Comparison of ENCODE assay signal across 8 cellular contexts in the genomic region with DNA sequence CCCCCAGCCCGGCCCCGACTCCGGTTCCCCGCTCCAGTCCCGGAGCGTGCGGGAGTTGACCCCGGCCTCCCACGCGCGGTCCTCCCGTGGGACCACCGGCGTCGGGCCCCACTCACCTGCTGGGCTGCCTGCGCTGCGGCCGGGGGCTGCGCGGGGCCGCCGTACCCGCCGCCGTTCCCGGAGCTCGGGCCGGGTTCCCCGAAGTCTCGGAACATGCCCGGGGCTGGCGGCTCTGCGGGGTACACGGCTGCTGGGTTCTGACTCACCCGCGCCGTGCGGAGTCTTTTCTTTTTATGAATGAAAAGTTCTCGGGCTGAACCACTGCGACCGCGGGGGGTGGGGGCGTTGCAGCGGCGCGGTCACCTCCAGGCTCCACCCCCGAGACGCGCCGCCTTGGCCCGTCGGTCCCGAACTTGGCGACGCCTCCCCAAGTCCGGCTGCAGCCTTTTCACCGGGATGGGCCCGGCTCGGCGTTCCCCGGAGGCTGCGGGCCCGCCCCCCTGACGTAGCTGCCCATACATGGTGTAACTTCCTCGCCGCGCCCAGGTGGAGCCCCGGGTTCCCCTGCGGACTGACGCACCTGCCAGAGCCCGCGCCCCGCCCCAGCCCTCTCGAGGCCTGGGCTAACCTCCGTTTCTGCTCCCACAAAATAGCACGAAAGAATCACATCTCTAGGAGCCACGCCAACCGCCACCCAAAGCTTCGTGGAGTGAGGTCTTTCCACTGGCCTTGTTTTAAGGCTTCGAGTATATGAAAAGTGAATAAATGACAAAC.
A peak's percentile ranks its signal among the peaks of the same experiment; 100 is the strongest.
DNase-seq lines count a peak whose midpoint lies in the region; ATAC-seq and TF ChIP-seq lines count a peak whose summit lies in the region.

Gene FOSL1, minus strand, starts transcription at position 264 of the 774 bp plus-strand sequence. Its CDS starts 49 bp downstream, at position 215.

- ATAC-seq in GM19023 (IDR thresholded peaks at IDR 0.05; ENCODE audit: unreplicated experiment) = peak; percentile 81
- peak; percentile 78 for ATAC-seq in HG03175 (IDR thresholded peaks at IDR 0.05; ENCODE audit: unreplicated experiment)

- H3K4me3 ChIP-seq in epithelial cell of esophagus (ENCODE audit: low read length) = peak within 1 kb of the TSS; percentile 87
- peak within 1 kb of the TSS; percentile 54 to 59 for H3K4me3 ChIP-seq in mucosa of rectum (ENCODE audit: low read length in 2 of 2)

- H3K27me3 ChIP-seq in mucosa of rectum (ENCODE audit: control insufficient read depth in 2 of 2, insufficient read depth in 2 of 2, low read length in 2 of 2) = peaks cover 10 to 12% of the 10 kb centered on the region in 2 donors

- no peaks in the 10 kb centered on the region for H3K9me3 ChIP-seq in mucosa of rectum (ENCODE audit: control insufficient read depth in 2 of 2, low read length in 2 of 2)

- TF ChIP-seq CTCF in epithelial cell of esophagus (IDR thresholded peaks at IDR 0.05; ENCODE audit: insufficient read depth, low read depth, low read length, missing control alignments) = no peak

- no peaks in the 10 kb centered on the region for H3K36me3 ChIP-seq in mucosa of rectum (ENCODE audit: control insufficient read depth in 2 of 2, insufficient read depth in 2 of 2, low read length in 2 of 2)

- H3K4me1 ChIP-seq in mucosa of rectum (ENCODE audit: control insufficient read depth in 2 of 2, insufficient read depth in 2 of 2, low read length in 2 of 2) = peaks cover 11 to 12% of the 10 kb centered on the region in 2 donors

- peak within 1 kb of the TSS in 1 of 2 donors; percentile 23 for H3K27ac ChIP-seq in mucosa of rectum (ENCODE audit: low read depth in 2 of 2, low read length in 2 of 2)

- H3K9ac ChIP-seq in mucosa of rectum (ENCODE audit: low read depth in 1 of 2, low read length in 2 of 2) = peak within 1 kb of the TSS in 1 of 2 donors; percentile 50

- DNase-seq in AML-193 (lab: John Stamatoyannopoulos, UW) (peak; percentile 11 to 17), NOMO-1 treated with DMSO at 0.1 percent for 48 hours (lab: John Stamatoyannopoulos, UW; ENCODE audit: unreplicated experiment) (peak; percentile 82), activated T-cell treated with anti-CD3 and anti-CD28 coated beads for 1 hour (ENCODE audit: low read depth) (peak; percentile 87), epithelial cell of esophagus (ENCODE audit: low read depth) (peak; percentile 100)
- peak; percentile 69 to 83 for DNase-seq in stimulated activated CD8-positive, alpha-beta memory T cell treated with anti-CD3 and anti-CD28 coated beads, Interleukin-4, amount 100 ng/mL, for 1 hour (ENCODE audit: low read depth in 2 of 2, low spot score in 1 of 2)

Comparison
In these comparisons a context has a peak if more than half of its experiments do, and no peak if none do; other contexts are left out.
1. DNase-seq: peak in every context shown above with its lines; median percentile 100 in epithelial cell of esophagus; 87 in activated T-cell treated with anti-CD3 and anti-CD28 coated beads for 1 hour; 82 in NOMO-1 treated with DMSO at 0.1 percent for 48 hours; 76 in stimulated activated CD8-positive, alpha-beta memory T cell treated with anti-CD3 and anti-CD28 coated beads, Interleukin-4, amount 100 ng/mL, for 1 hour; 14 in AML-193.